9 cellular contexts compared by ENCODE assay signal in the genomic region with DNA sequence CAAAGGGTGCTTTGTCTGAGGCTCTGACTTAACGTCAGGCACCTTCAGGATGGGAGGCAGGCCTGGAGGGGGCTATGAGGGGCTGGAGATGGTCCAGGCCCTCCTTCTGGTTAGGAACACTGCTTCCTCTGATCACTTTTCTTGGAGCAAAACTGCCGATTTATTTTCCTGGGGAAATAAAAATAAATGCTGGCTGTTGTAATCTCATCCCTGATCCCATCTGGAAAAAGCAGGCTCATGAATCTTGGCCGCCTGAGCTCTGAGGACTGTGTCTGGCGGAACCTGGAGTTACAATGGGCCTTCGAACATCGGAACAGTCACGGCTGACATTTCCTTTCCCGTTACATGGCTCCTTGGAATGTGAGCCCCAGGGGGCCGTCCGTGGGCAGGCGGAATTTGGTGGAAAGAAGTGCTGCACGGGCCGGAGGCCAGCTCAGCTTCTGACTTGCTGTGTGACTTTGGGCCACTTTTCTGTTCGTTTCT.
DNase-seq lines count a peak whose midpoint lies in the region; ATAC-seq and TF ChIP-seq lines count a peak whose summit lies in the region.
"Had no signal": no experiment of that assay in that cellular context is flagged by ENCODE, and none has a peak within 500 bp of the region (broad histone marks: within the 10 kb centered on the region; RNA-seq: fewer than 3 reads in every experiment).

No MANE protein-coding gene starts in this region.

- WGBS in heart right ventricle, 2 donors: 32 to 34% methylated on average over 14 of the region's 14 CpGs

- in situ Hi-C loops in KBM-7 (cut with MboI; ENCODE audit: low pct_unique_long_range_greater_than_20kb, low sequenced_read_pairs): no loop called here

- no peaks in the 10 kb centered on the region for H3K27me3 ChIP-seq in heart right ventricle

- no peaks in the 10 kb centered on the region for H3K36me3 ChIP-seq in heart right ventricle

- H3K4me1 Mint-ChIP-seq in activated T-helper 17 cell treated with anti-CD3 and anti-CD28 coated beads, Interleukin-2, amount 50 U/mL, for 72 hours: peaks cover 35% of the 10 kb centered on the region
- peaks cover 18% of the 10 kb centered on the region for H3K4me1 Mint-ChIP-seq in T-helper 2 cell treated with Interferon-gamma antibody and Interleukin-4, amounts not matched to agents 5 μg/mL and 100 μg/mL, for 36 hours (ENCODE audit: low read depth)

- no peaks in the 10 kb centered on the region for H3K9me3 Mint-ChIP-seq in activated T-helper 17 cell treated with anti-CD3 and anti-CD28 coated beads, Interleukin-2, amount 50 U/mL, for 72 hours
- H3K9me3 Mint-ChIP-seq in T-helper 2 cell treated with Interferon-gamma antibody and Interleukin-4, amounts not matched to agents 5 μg/mL and 100 μg/mL, for 36 hours: no peaks in the 10 kb centered on the region
- H3K9me3 Mint-ChIP-seq: naive B cell had no signal

- DNase-seq in EL (peak; percentile 97), heart right ventricle (peak; percentile 78 to 89), pulmonary artery endothelial cell (ENCODE audit: low read depth, low spot score) (peak; percentile 95), KBM-7 (no peak)
- no peak for DNase-seq in T-helper 2 cell treated with Interferon-gamma antibody and Interleukin-4, amounts not matched to agents 5 μg/mL and 100 μg/mL, for 36 hours (ENCODE audit: low spot score)
- DNase-seq: naive B cell had no signal

- no peaks in the 10 kb centered on the region for H3K9me3 ChIP-seq in heart right ventricle

- TF ChIP-seq CTCF in heart right ventricle (IDR thresholded peaks at IDR 0.05): no peak

- H3K4me3 ChIP-seq in heart right ventricle: peak overlapping the region in 3 of 10 donors; percentile 15 to 31 (median 26)

- intact Hi-C loops in heart right ventricle (cut with DNase I): loop anchor here in 3 of 10 donors (1.0 to 2.0 kb wide), 3 partner anchors 27 to 33 kb away; no protein-coding TSS in a partner anchor

- H3K27ac Mint-ChIP-seq in activated T-helper 17 cell treated with anti-CD3 and anti-CD28 coated beads, Interleukin-2, amount 50 U/mL, for 72 hours: peak overlapping the region; percentile 95
- H3K27ac Mint-ChIP-seq in T-helper 2 cell treated with Interferon-gamma antibody and Interleukin-4, amounts not matched to agents 5 μg/mL and 100 μg/mL, for 36 hours: no peak overlapping the region

- H3K27me3 Mint-ChIP-seq in activated T-helper 17 cell treated with anti-CD3 and anti-CD28 coated beads, Interleukin-2, amount 50 U/mL, for 72 hours: peaks cover 8% of the 10 kb centered on the region
- H3K27me3 Mint-ChIP-seq in T-helper 2 cell treated with Interferon-gamma antibody and Interleukin-4, amounts not matched to agents 5 μg/mL and 100 μg/mL, for 36 hours (ENCODE audit: low read depth): no peaks in the 10 kb centered on the region

- peak overlapping the region; percentile 73 for H3K4me3 Mint-ChIP-seq in activated T-helper 17 cell treated with anti-CD3 and anti-CD28 coated beads, Interleukin-2, amount 50 U/mL, for 72 hours
- no peak overlapping the region for H3K4me3 Mint-ChIP-seq in T-helper 2 cell treated with Interferon-gamma antibody and Interleukin-4, amounts not matched to agents 5 μg/mL and 100 μg/mL, for 36 hours

- H3K36me3 Mint-ChIP-seq in activated T-helper 17 cell treated with anti-CD3 and anti-CD28 coated beads, Interleukin-2, amount 50 U/mL, for 72 hours (ENCODE audit: low read depth): no peaks in the 10 kb centered on the region
- no peaks in the 10 kb centered on the region for H3K36me3 Mint-ChIP-seq in T-helper 2 cell treated with Interferon-gamma antibody and Interleukin-4, amounts not matched to agents 5 μg/mL and 100 μg/mL, for 36 hours (ENCODE audit: low read depth)
- H3K36me3 Mint-ChIP-seq: naive B cell had no signal

- H3K4me1 ChIP-seq in heart right ventricle: peaks cover 21 to 86% (median 67%) of the 10 kb centered on the region in 9 donors

- ATAC-seq in activated T-helper 17 cell treated with anti-CD3 and anti-CD28 coated beads, Interleukin-2, amount 50 U/mL, for 72 hours (replicated peaks): no peak
- peak; percentile 75 to 87 (median 82) for ATAC-seq in heart right ventricle
- no peak for ATAC-seq in HG02885 (IDR thresholded peaks at IDR 0.05; ENCODE audit: poor library complexity, unreplicated experiment)
- no peak for ATAC-seq in HG02840 (IDR thresholded peaks at IDR 0.05; ENCODE audit: low FRiP score, unreplicated experiment)

- peak overlapping the region; percentile 83 to 98 (median 90) for H3K27ac ChIP-seq in heart right ventricle

Comparison
In these comparisons a context has a peak if more than half of its experiments do, and no peak if none do; other contexts are left out.
1. DNase-seq: peak in EL (single experiment), heart right ventricle (2 of 2) and pulmonary artery endothelial cell (single experiment); none in T-helper 2 cell treated with Interferon-gamma antibody and Interleukin-4, amounts not matched to agents 5 μg/mL and 100 μg/mL, for 36 hours (single experiment) and KBM-7 (single experiment).
2. ATAC-seq: peak in heart right ventricle (8 of 8); none in activated T-helper 17 cell treated with anti-CD3 and anti-CD28 coated beads, Interleukin-2, amount 50 U/mL, for 72 hours (single experiment), HG02885 (single experiment) and HG02840 (single experiment).